13 cellular contexts compared by ENCODE assay signal in the genomic region with DNA sequence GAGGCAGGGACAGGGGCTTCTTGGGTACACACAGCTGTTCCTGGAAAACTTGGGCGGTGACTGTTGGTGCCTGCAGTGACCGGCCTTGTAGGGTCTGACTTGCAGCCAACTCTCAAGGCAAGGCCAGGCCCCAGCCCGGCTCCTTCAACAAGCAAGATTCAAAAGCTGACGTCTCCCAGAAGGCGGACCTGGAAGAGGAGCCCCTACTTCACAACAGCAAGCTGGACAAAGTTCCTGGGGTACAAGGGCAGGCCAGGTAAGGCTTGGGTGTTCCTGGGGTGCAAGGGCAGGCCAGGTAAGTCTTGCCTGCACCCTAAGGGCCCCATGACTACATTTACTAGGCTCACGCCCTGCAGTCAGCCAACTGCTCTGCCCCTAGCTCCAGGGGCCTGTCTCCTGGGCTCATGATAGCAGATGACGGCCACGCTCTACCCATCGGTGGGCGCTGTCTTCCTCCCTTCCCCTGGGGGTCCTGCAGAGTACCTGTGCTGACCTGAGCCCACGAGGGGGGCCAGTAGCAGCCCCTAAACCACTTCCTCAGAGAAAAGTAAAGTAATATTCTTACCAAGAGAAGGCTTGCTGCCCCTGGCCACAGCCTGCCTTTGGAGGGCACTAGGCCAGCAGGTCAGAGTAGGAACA. TPM values are rescaled to one million over a fixed set of nuclear protein-coding genes. Genes with fewer than 3 reads are reported as not detected.
"Had no signal": no experiment of that assay in that cellular context is flagged by ENCODE, and none has a peak within 500 bp of the region (broad histone marks: within the 10 kb centered on the region; RNA-seq: fewer than 3 reads in every experiment).

No MANE protein-coding gene starts in this region.

RNA-seq across cellular contexts. Expression of a gene that starts 55.7 kb away (rescaled TPM):
- total RNA-seq: activated CD4-positive, alpha-beta T cell treated with anti-CD3 and anti-CD28 coated beads for 36 hours; activated CD4-positive, alpha-beta T cell treated with anti-CD3 and anti-CD28 coated beads, Interleukin-2, amount 10 ng/mL, durations not matched to agents 7 days and 5 days; activated CD8-positive, alpha-beta memory T cell treated with anti-CD3 and anti-CD28 coated beads, Interleukin-2, amount 10 ng/mL, durations not matched to agents 7 days and 5 days; activated CD8-positive, alpha-beta T cell treated with anti-CD3 and anti-CD28 coated beads for 36 hours; activated naive CD8-positive, alpha-beta T cell treated with anti-CD3 and anti-CD28 coated beads, Interleukin-2, amount 10 ng/mL, durations not matched to agents 7 days and 5 days; activated T-helper 2 cell treated with anti-CD3 and anti-CD28 coated beads, Interferon-gamma antibody, Interleukin-2, Interleukin-4, amounts not matched to agents 10 μg/mL and 5 μg/mL and 100 μg/mL, durations not matched to agents 14 hours and 24 hours and 36 hours; ascending aorta; bronchial epithelial cell; cardiac muscle cell; T-cell; T-helper 1 cell treated with Interleukin-12 subunit alpha and Interleukin-12 subunit beta and Interleukin-4 antibody, amounts not matched to agents 30 ng/mL and 1 ng/mL, for 36 hours; T-helper 17 cell; T-helper 2 cell treated with Interferon-gamma antibody and Interleukin-4, amounts not matched to agents 100 ng/mL and 5 ng/mL, for 36 hours had no signal
